In genomic region chr19:7187605-7188339, GRCh38 we compare ENCODE assay signal across 11 cellular contexts.
"Had no signal": no experiment of that assay in that cellular context is flagged by ENCODE, and none has a peak within 500 bp of the region (broad histone marks: within the 10 kb centered on the region; RNA-seq: fewer than 3 reads in every experiment).

No MANE protein-coding gene starts in this region.

- H3K9me3 ChIP-seq: ascending aorta, vagina had no signal

- H3K36me3 Mint-ChIP-seq: activated CD4-positive, alpha-beta memory T cell treated with anti-CD3 and anti-CD28 coated beads for 36 hours had no signal

- H3K36me3 ChIP-seq: vagina had no signal

- H3K4me1 ChIP-seq: ascending aorta had no signal

- H3K4me3 Mint-ChIP-seq: activated CD4-positive, alpha-beta memory T cell treated with anti-CD3 and anti-CD28 coated beads for 36 hours; activated naive CD8-positive, alpha-beta T cell treated with anti-CD3 and anti-CD28 coated beads, Interleukin-2, amount 50 U/mL, for 24 hours; nephron progenitor cell had no signal

- H3K27me3 ChIP-seq: ascending aorta, hepatocyte, vagina had no signal

- ATAC-seq: activated naive CD8-positive, alpha-beta T cell treated with anti-CD3 and anti-CD28 coated beads, Interleukin-2, amount 50 U/mL, for 24 hours had no signal

- DNase-seq: activated CD4-positive, alpha-beta memory T cell treated with anti-CD3 and anti-CD28 coated beads for 36 hours; activated CD8-positive, alpha-beta memory T cell treated with anti-CD3 and anti-CD28 coated beads, Interleukin-2, amount 50 U/mL, for 4 hours; activated naive CD4-positive, alpha-beta T cell treated with Interleukin-2 at 50 U/mL for 16 hours; activated naive CD8-positive, alpha-beta T cell treated with anti-CD3 and anti-CD28 coated beads, Interleukin-2, amount 50 U/mL, for 24 hours; nephron progenitor cell; stimulated activated CD4-positive, alpha-beta T cell treated with anti-CD3 and anti-CD28 coated beads, Interleukin-15, amount 100 ng/mL, for 24 hours; SW 1271 had no signal

- H3K4me3 ChIP-seq: ascending aorta, hepatocyte, lung, vagina had no signal

- H3K27me3 Mint-ChIP-seq: activated CD4-positive, alpha-beta memory T cell treated with anti-CD3 and anti-CD28 coated beads for 36 hours had no signal

- H3K27ac ChIP-seq: ascending aorta, hepatocyte, vagina had no signal

- H3K27ac Mint-ChIP-seq: activated CD4-positive, alpha-beta memory T cell treated with anti-CD3 and anti-CD28 coated beads for 36 hours; activated naive CD8-positive, alpha-beta T cell treated with anti-CD3 and anti-CD28 coated beads, Interleukin-2, amount 50 U/mL, for 24 hours had no signal

- H3K9me3 Mint-ChIP-seq: activated CD4-positive, alpha-beta memory T cell treated with anti-CD3 and anti-CD28 coated beads for 36 hours; activated naive CD8-positive, alpha-beta T cell treated with anti-CD3 and anti-CD28 coated beads, Interleukin-2, amount 50 U/mL, for 24 hours; nephron progenitor cell had no signal
